In the genomic region with DNA sequence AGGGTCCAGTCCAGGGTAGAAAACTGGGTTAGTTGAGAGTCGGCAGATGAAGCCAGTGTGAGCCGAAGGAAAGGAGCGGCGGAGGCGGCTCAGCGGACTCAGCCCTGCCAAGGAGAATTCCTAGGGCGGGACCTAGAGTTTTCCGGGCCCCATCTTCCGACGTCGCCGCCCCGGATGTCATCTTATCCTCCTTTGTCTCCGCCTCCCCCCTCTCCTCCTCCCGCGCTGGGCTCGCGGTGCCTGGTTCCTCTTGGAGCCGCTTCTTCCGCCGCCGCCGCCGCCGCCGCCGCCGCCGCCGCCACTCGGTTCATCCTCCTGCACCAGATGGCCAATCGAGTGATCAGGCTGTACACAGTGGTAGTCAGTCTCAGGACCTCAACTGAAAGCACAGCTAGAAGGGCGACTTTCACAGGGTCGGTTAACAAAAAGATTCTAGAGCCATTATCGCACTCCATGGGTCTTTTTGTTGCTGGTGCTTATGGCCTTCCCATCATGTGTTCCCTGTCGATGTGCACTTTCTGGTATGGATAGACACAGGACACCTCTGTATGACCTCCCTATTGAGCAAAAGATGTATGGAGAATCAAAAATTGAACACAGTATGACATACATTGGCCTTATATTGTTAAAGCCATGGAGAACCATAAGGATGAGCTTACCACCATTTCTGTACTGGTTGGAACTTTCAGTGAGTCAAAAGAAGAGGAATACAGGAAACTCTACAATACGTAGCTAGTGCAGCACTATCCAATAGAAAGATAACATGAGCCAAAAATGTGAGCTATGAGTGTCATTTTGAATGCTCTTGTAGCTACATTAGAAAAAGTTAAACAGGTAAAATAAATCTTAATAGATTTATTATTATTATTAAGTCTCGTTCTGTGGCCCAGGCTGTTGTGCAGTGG, we compare ENCODE assay signal across 8 cellular contexts. TPM values are rescaled to one million over a fixed set of nuclear protein-coding genes. Genes with fewer than 3 reads are reported as not detected.
DNase-seq lines count a peak whose midpoint lies in the region; ATAC-seq and TF ChIP-seq lines count a peak whose summit lies in the region.

No MANE protein-coding gene starts in this region.

- TF ChIP-seq CTCF in kidney epithelial cell (IDR thresholded peaks at IDR 0.05; ENCODE audit: insufficient read depth, low read length, poor library complexity, severe bottlenecking) = no peak

- DNase-seq in AG20443 (ENCODE audit: low spot score) (peak; percentile 91), NCI-H345 (lab: John Stamatoyannopoulos, UW) (peak; percentile 83), cerebellum (ENCODE audit: low spot score) (peak; percentile 72), kidney epithelial cell (ENCODE audit: low read depth) (peak; percentile 43)
- DNase-seq in stimulated activated CD4-positive, alpha-beta T cell treated with anti-CD3 and anti-CD28 coated beads, Interleukin-15, amount 100 ng/mL, for 24 hours = peak; percentile 84

- H3K4me3 ChIP-seq in kidney epithelial cell (ENCODE audit: low read depth, low read length) = peak overlapping the region; percentile 24

- no peaks in the 10 kb centered on the region for H3K36me3 ChIP-seq in kidney epithelial cell (ENCODE audit: control insufficient read depth, insufficient read depth, low read length)

- peak; percentile 62 for TF ChIP-seq POLR2A in GM19099 (IDR thresholded peaks at IDR 0.05; ENCODE audit: extremely low read depth, insufficient read length, low read depth)

- no peaks in the 10 kb centered on the region for H3K27me3 ChIP-seq in kidney epithelial cell (ENCODE audit: control insufficient read depth, insufficient read depth, low read length)

- peak; percentile 83 for ATAC-seq in HG03342 (IDR thresholded peaks at IDR 0.05; ENCODE audit: unreplicated experiment)
- peak; percentile 89 to 92 for ATAC-seq in activated CD4-positive, CD25-positive, alpha-beta regulatory T cell treated with anti-CD3 and anti-CD28 coated beads, Interleukin-2, amount 50 U/mL, for 24 hours

RNA-seq across cellular contexts. Expression of gene THOC2, which starts 32.4 kb away (rescaled TPM):
- total RNA-seq in cerebellum (105 TPM), kidney epithelial cell (42.7 and 52.1 TPM in 2 replicates)

Comparison
In these comparisons a context has a peak if more than half of its experiments do, and no peak if none do; other contexts are left out.
1. Peak in every context shown above with its lines: DNase-seq, ATAC-seq and H3K4me3 ChIP-seq.